ENCODE assay signal across 17 cellular contexts in genomic region chr2:186966015-186966414, GRCh38.
DNase-seq lines count a peak whose midpoint lies in the region; TF ChIP-seq lines count a peak whose summit lies in the region.
"Had no signal": no experiment of that assay in that cellular context is flagged by ENCODE, and none has a peak within 500 bp of the region (broad histone marks: within the 10 kb centered on the region; RNA-seq: fewer than 3 reads in every experiment).

No MANE protein-coding gene starts in this region.

- H3K4me1 ChIP-seq in KMS-11 (ENCODE audit: low read depth, poor library complexity, severe bottlenecking) (peaks cover 65% of the 10 kb centered on the region), osteoblast (ENCODE audit: insufficient read depth, low read length) (no peaks in the 10 kb centered on the region)
- H3K4me1 ChIP-seq: A549, Caco-2 had no signal

- H2AFZ ChIP-seq in KMS-11 (ENCODE audit: low read depth): no peak overlapping the region
- no peak overlapping the region for H2AFZ ChIP-seq in osteoblast (ENCODE audit: low read length)

- H3K9me3 ChIP-seq in osteoblast (ENCODE audit: low read depth, low read length): no peaks in the 10 kb centered on the region
- H3K9me3 ChIP-seq in MG63: no peaks in the 10 kb centered on the region
- H3K9me3 ChIP-seq: A549, Caco-2 had no signal

- no peaks in the 10 kb centered on the region; the same call in 1 of the 2 replicates for H3K27me3 ChIP-seq in KMS-11 (ENCODE audit: insufficient read depth, low read depth)
- H3K27me3 ChIP-seq in osteoblast (ENCODE audit: insufficient read depth, low read length): no peaks in the 10 kb centered on the region
- H3K27me3 ChIP-seq in MG63: no peaks in the 10 kb centered on the region
- H3K27me3 ChIP-seq: BLaER1 treated with 17β-estradiol and CSF1 and Interleukin-3, amounts not matched to agents 10 nM and 100 nM had no signal

- H3K4me3 ChIP-seq in KMS-11 (IDR thresholded peaks at IDR 0.05; ENCODE audit: insufficient read depth, low read depth, low read length) (no peak overlapping the region), osteoblast (ENCODE audit: insufficient read depth, low read length) (no peak overlapping the region), MG63 (no peak overlapping the region)
- H3K4me3 ChIP-seq: A549; BLaER1 treated with 17β-estradiol and CSF1 and Interleukin-3, amounts not matched to agents 10 nM and 100 nM; GM12878 had no signal

- no peaks in the 10 kb centered on the region for H4K20me1 ChIP-seq in KMS-11 (ENCODE audit: insufficient read depth)
- no peaks in the 10 kb centered on the region for H4K20me1 ChIP-seq in osteoblast (ENCODE audit: insufficient read depth, low read length)
- H4K20me1 ChIP-seq: BLaER1 treated with 17β-estradiol and CSF1 and Interleukin-3, amounts not matched to agents 10 nM and 100 nM had no signal

- DNase-seq in mesenteric fat pad (ENCODE audit: low spot score) (peak; percentile 18), osteoblast (ENCODE audit: insufficient read length, low spot score, missing footprints) (peak; percentile 51), GM03348 (ENCODE audit: low spot score) (no peak), MG63 (no peak)
- DNase-seq: AML-193; Caco-2; Calu3; CD4-positive, alpha-beta T cell; CD8-positive, alpha-beta T cell; DMS79 treated with DMSO at 0.1 percent for 48 hours; GF-D8 had no signal

- H3K36me3 ChIP-seq in KMS-11 (ENCODE audit: insufficient read depth): no peaks in the 10 kb centered on the region
- no peaks in the 10 kb centered on the region for H3K36me3 ChIP-seq in osteoblast (ENCODE audit: insufficient read depth, low read length)
- H3K36me3 ChIP-seq in MG63: no peaks in the 10 kb centered on the region
- H3K36me3 ChIP-seq: BLaER1 treated with 17β-estradiol and CSF1 and Interleukin-3, amounts not matched to agents 10 nM and 100 nM had no signal

- TF ChIP-seq CTCF in KMS-11 (conservative IDR thresholded peaks at IDR 0.05; ENCODE audit: low read depth, low read length) (no peak), osteoblast (IDR thresholded peaks at IDR 0.05; ENCODE audit: extremely low read depth, low read depth, low read length) (no peak)

- H3K79me2 ChIP-seq in KMS-11 (ENCODE audit: insufficient read depth, low read depth) (no peaks in the 10 kb centered on the region), osteoblast (ENCODE audit: insufficient read depth, low read length) (no peaks in the 10 kb centered on the region)

- no peak overlapping the region for H3K9ac ChIP-seq in KMS-11
- H3K9ac ChIP-seq: BLaER1 treated with 17β-estradiol and CSF1 and Interleukin-3, amounts not matched to agents 10 nM and 100 nM had no signal

- H3K27ac ChIP-seq in KMS-11 (peak overlapping the region; percentile 92; the same call in 1 of the 2 replicates), osteoblast (ENCODE audit: low read depth, low read length) (no peak overlapping the region)
- H3K27ac ChIP-seq: 22Rv1; A549; BLaER1 treated with 17β-estradiol and CSF1 and Interleukin-3, amounts not matched to agents 10 nM and 100 nM; C4-2B had no signal

- no peak overlapping the region for H3K4me2 ChIP-seq in KMS-11
- H3K4me2 ChIP-seq in osteoblast (ENCODE audit: insufficient read depth, low read length): no peak overlapping the region
- H3K4me2 ChIP-seq: A549; BLaER1 treated with 17β-estradiol and CSF1 and Interleukin-3, amounts not matched to agents 10 nM and 100 nM had no signal

Comparison
In these comparisons a context has a peak if more than half of its experiments do, and no peak if none do; other contexts are left out.
1. DNase-seq: peak in mesenteric fat pad (single experiment) and osteoblast (single experiment); none in GM03348 (single experiment) and MG63 (single experiment).